ENCODE assay signal across 1 cellular context in the genomic region with DNA sequence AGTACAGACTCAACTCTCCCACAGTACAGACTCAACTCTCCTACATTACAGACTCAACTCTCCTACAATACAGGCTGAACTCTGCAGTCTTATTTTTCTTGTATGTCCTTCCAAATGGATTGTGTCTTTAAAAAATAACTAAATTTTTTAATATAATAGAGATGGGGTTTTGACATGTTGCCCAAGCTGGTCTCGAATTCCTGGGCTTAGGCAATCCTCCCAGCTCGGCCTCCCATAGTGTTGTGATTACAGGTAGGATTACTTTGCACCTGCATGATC.
TF ChIP-seq lines count a peak whose summit lies in the region.

No MANE protein-coding gene starts in this region.

TF ChIP-seq in GM12878, 131 proteins besides CTCF, POLR2A, EP300 and RAD21:
- TF ChIP-seq MTA3 (IDR thresholded peaks at IDR 0.05; ENCODE audit: borderline replicate concordance, low read length) (no peak), PML (IDR thresholded peaks at IDR 0.05; ENCODE audit: low read length) (0 out of 2 replicates have a peak, but pooled peaks have one; percentile 39), FOXM1 (IDR thresholded peaks at IDR 0.05; ENCODE audit: low read depth, low read length) (peak; percentile 17; the same call in 1 of the 2 replicates), TCF12 (IDR thresholded peaks at IDR 0.05; ENCODE audit: low read depth, low read length) (0 out of 2 replicates have a peak, but pooled peaks have one; percentile 16), CBFB (IDR thresholded peaks at IDR 0.05; ENCODE audit: low read depth) (no peak), NFIC (IDR thresholded peaks at IDR 0.05; ENCODE audit: low read depth, low read length) (peak; percentile 65; the same call in 1 of the 2 replicates)
- TF ChIP-seq, protein P1, sequence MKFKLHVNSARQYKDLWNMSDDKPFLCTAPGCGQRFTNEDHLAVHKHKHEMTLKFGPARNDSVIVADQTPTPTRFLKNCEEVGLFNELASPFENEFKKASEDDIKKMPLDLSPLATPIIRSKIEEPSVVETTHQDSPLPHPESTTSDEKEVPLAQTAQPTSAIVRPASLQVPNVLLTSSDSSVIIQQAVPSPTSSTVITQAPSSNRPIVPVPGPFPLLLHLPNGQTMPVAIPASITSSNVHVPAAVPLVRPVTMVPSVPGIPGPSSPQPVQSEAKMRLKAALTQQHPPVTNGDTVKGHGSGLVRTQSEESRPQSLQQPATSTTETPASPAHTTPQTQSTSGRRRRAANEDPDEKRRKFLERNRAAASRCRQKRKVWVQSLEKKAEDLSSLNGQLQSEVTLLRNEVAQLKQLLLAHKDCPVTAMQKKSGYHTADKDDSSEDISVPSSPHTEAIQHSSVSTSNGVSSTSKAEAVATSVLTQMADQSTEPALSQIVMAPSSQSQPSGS (IDR thresholded peaks at IDR 0.05; ENCODE audit: low read length) = peak; percentile 86; the same call in 1 of the 2 replicates
- TF ChIP-seq, protein P2, sequence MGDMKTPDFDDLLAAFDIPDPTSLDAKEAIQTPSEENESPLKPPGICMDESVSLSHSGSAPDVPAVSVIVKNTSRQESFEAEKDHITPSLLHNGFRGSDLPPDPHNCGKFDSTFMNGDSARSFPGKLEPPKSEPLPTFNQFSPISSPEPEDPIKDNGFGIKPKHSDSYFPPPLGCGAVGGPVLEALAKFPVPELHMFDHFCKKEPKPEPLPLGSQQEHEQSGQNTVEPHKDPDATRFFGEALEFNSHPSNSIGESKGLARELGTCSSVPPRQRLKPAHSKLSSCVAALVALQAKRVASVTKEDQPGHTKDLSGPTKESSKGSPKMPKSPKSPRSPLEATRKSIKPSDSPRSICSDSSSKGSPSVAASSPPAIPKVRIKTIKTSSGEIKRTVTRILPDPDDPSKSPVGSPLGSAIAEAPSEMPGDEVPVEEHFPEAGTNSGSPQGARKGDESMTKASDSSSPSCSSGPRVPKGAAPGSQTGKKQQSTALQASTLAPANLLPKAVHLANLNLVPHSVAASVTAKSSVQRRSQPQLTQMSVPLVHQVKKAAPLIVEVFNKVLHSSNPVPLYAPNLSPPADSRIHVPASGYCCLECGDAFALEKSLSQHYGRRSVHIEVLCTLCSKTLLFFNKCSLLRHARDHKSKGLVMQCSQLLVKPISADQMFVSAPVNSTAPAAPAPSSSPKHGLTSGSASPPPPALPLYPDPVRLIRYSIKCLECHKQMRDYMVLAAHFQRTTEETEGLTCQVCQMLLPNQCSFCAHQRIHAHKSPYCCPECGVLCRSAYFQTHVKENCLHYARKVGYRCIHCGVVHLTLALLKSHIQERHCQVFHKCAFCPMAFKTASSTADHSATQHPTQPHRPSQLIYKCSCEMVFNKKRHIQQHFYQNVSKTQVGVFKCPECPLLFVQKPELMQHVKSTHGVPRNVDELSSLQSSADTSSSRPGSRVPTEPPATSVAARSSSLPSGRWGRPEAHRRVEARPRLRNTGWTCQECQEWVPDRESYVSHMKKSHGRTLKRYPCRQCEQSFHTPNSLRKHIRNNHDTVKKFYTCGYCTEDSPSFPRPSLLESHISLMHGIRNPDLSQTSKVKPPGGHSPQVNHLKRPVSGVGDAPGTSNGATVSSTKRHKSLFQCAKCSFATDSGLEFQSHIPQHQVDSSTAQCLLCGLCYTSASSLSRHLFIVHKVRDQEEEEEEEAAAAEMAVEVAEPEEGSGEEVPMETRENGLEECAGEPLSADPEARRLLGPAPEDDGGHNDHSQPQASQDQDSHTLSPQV (IDR thresholded peaks at IDR 0.05) = peak; percentile 35; the same call in 1 of the 2 replicates
